8 cellular contexts compared by ENCODE assay signal in the genomic region with DNA sequence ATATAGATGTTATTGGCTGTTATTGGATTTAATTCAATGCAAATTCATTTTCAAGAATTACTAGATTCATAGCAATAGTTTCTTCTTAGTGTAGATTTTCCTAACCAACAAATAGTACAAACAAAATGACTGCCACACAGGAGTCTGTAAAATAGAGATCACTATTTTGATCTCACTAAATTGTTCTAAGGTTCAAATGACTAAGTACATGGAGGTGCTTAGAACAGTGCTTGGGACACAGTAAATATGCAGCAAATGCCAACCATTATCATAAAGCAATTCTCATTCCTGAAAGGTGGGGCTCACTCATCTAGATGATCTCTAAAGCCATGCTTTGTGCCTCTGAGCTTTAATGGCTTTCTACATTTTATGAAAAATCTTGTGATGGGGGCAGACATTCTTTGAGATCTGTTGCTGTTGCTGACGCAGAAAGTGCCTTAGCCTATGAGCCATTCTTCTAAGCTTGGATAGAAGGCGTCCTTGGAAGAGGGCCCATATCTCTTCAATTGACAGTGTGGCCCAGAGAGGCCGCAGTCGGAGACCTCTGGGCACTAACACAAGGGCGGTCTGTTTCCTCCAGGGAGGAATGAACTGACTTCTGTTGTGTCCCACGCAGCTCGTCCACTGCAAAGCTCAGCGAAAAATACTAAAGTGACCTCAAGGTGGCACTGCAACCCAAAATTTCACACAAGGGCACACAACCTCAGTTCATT. TPM values are rescaled to one million over a fixed set of nuclear protein-coding genes. Genes with fewer than 3 reads are reported as not detected.
DNase-seq lines count a peak whose midpoint lies in the region; ATAC-seq and TF ChIP-seq lines count a peak whose summit lies in the region.

No MANE protein-coding gene starts in this region.

- intact Hi-C loops in activated CD8-positive, alpha-beta T cell treated with anti-CD3 and anti-CD28 coated beads for 36 hours (cut with micrococcal nuclease) = loop anchor here (2.0 kb wide), 1 partner anchor 98 kb away; a partner anchor contains a TSS

- DNase-seq in DMS 273 (lab: John Stamatoyannopoulos, UW; ENCODE audit: unreplicated experiment) (peak; percentile 32), DMS 273 treated with DMSO at 0.1 percent for 48 hours (lab: John Stamatoyannopoulos, UW) (no peak), NCI-H69 (lab: John Stamatoyannopoulos, UW) (peak; percentile 8), lung microvascular endothelial cell (ENCODE audit: low read depth in 2 of 2) (peak; percentile 67 to 70)
- DNase-seq in activated CD8-positive, alpha-beta T cell treated with anti-CD3 and anti-CD28 coated beads for 36 hours = peak; percentile 76
- DNase-seq in effector memory CD8-positive, alpha-beta T cell = peak; percentile 33 to 62 (median 35)
- peak; percentile 2 for DNase-seq in stimulated activated CD8-positive, alpha-beta memory T cell treated with anti-CD3 and anti-CD28 coated beads, Interleukin-12 subunit alpha, Interleukin-12 subunit beta, amount 100 ng/mL, for 4 hours (ENCODE audit: low read depth)

- no peaks in the 10 kb centered on the region for H3K36me3 Mint-ChIP-seq in activated CD8-positive, alpha-beta T cell treated with anti-CD3 and anti-CD28 coated beads for 36 hours (ENCODE audit: low read depth)
- no peaks in the 10 kb centered on the region for H3K36me3 Mint-ChIP-seq in effector memory CD8-positive, alpha-beta T cell (ENCODE audit: insufficient read depth)

- H3K4me1 Mint-ChIP-seq in activated CD8-positive, alpha-beta T cell treated with anti-CD3 and anti-CD28 coated beads for 36 hours (ENCODE audit: low read depth) = peaks cover 16% of the 10 kb centered on the region
- peaks cover 4% of the 10 kb centered on the region in 2 donors for H3K4me1 Mint-ChIP-seq in effector memory CD8-positive, alpha-beta T cell (ENCODE audit: low read depth in 2 of 2)

- no peak overlapping the region for H3K27ac Mint-ChIP-seq in activated CD8-positive, alpha-beta T cell treated with anti-CD3 and anti-CD28 coated beads for 36 hours
- H3K27ac Mint-ChIP-seq in effector memory CD8-positive, alpha-beta T cell = no peak overlapping the region

- H3K9me3 Mint-ChIP-seq in activated CD8-positive, alpha-beta T cell treated with anti-CD3 and anti-CD28 coated beads for 36 hours = no peaks in the 10 kb centered on the region
- H3K9me3 Mint-ChIP-seq in effector memory CD8-positive, alpha-beta T cell = no peaks in the 10 kb centered on the region

- H3K4me3 Mint-ChIP-seq in activated CD8-positive, alpha-beta T cell treated with anti-CD3 and anti-CD28 coated beads for 36 hours = no peak overlapping the region
- H3K4me3 Mint-ChIP-seq in effector memory CD8-positive, alpha-beta T cell = no peak overlapping the region

- CTCF ChIA-PET in activated CD8-positive, alpha-beta T cell treated with anti-CD3 and anti-CD28 coated beads for 36 hours (lab: Charles Lee) = interaction anchor here (0.6 to 9.2 kb wide), 64 partner anchors 9 to 689 kb away, joined by 3 to 151 read pairs (median 5); a partner anchor contains a TSS

- peak; percentile 84 for TF ChIP-seq CTCF in activated CD8-positive, alpha-beta T cell treated with anti-CD3 and anti-CD28 coated beads for 36 hours (IDR thresholded peaks at IDR 0.05)

- H3K27me3 Mint-ChIP-seq in activated CD8-positive, alpha-beta T cell treated with anti-CD3 and anti-CD28 coated beads for 36 hours = no peaks in the 10 kb centered on the region
- peaks cover 7 to 11% of the 10 kb centered on the region in 2 donors for H3K27me3 Mint-ChIP-seq in effector memory CD8-positive, alpha-beta T cell

- peak; percentile 80 for ATAC-seq in activated CD8-positive, alpha-beta T cell treated with anti-CD3 and anti-CD28 coated beads for 36 hours
- peak; percentile 64 for ATAC-seq in effector memory CD8-positive, alpha-beta T cell (replicated peaks)
- ATAC-seq in HG02759 (IDR thresholded peaks at IDR 0.05; ENCODE audit: unreplicated experiment) = no peak

- POLR2A ChIA-PET in activated CD8-positive, alpha-beta T cell treated with anti-CD3 and anti-CD28 coated beads for 36 hours (lab: Charles Lee) = interaction anchor here (0.7 to 1.2 kb wide), 2 partner anchors 286 to 580 kb away, joined by 3 to 4 read pairs; no protein-coding TSS in a partner anchor

RNA-seq across cellular contexts. Expression of a gene that starts 23.6 kb away (rescaled TPM):
- under 1 TPM; 0.11 to 0.22 TPM for total RNA-seq in activated CD8-positive, alpha-beta T cell treated with anti-CD3 and anti-CD28 coated beads for 36 hours
- total RNA-seq in lung microvascular endothelial cell = not detected in 2 replicates

RNA-seq across cellular contexts. Expression of a gene that starts 45.4 kb away (rescaled TPM):
- total RNA-seq in activated CD8-positive, alpha-beta T cell treated with anti-CD3 and anti-CD28 coated beads for 36 hours = 1 to 10 TPM; 1.5 to 1.9 TPM
- 2.6 and 5.0 TPM in 2 replicates for total RNA-seq in lung microvascular endothelial cell
